In genomic region chr4:7780751-7781348, GRCh38 we compare ENCODE assay signal across 17 cellular contexts.
DNase-seq lines count a peak whose midpoint lies in the region; ATAC-seq and TF ChIP-seq lines count a peak whose summit lies in the region.
"Had no signal": no experiment of that assay in that cellular context is flagged by ENCODE, and none has a peak within 500 bp of the region (broad histone marks: within the 10 kb centered on the region; RNA-seq: fewer than 3 reads in every experiment).

No MANE protein-coding gene starts in this region.

- intact Hi-C loops in left ventricle myocardium inferior (cut with micrococcal nuclease): no loop called here
- intact Hi-C loops in left cardiac atrium (cut with DNase I): no loop called here
- intact Hi-C loops in uterus (cut with DNase I; ENCODE audit: low total_unique reads): no loop called here

- peak overlapping the region; percentile 76 for H3K27ac ChIP-seq in left ventricle myocardium inferior (replicated peaks)
- peak overlapping the region; percentile 57 to 66 for H3K27ac ChIP-seq in uterus
- H3K27ac ChIP-seq: body of pancreas had no signal

- no peaks in the 10 kb centered on the region for H3K9me3 Mint-ChIP-seq in activated naive CD8-positive, alpha-beta T cell treated with anti-CD3 and anti-CD28 coated beads, Interleukin-2, amount 50 U/mL, for 24 hours
- no peaks in the 10 kb centered on the region for H3K9me3 Mint-ChIP-seq in immature natural killer cell
- H3K9me3 Mint-ChIP-seq: activated B cell treated with CpG ODN at 0.5 μM for 24 hours, GM23338 had no signal

- TF ChIP-seq POLR2A in uterus (IDR thresholded peaks at IDR 0.05): no peak

- H3K36me3 ChIP-seq in left ventricle myocardium inferior: peaks cover 8% of the 10 kb centered on the region
- H3K36me3 ChIP-seq in uterus: no peaks in the 10 kb centered on the region
- H3K36me3 ChIP-seq: right lobe of liver had no signal

- H3K27ac Mint-ChIP-seq in activated naive CD8-positive, alpha-beta T cell treated with anti-CD3 and anti-CD28 coated beads, Interleukin-2, amount 50 U/mL, for 24 hours: peak overlapping the region; percentile 77
- peak overlapping the region in 3 of 6 donors; percentile 32 to 77 (median 41) for H3K27ac Mint-ChIP-seq in immature natural killer cell
- H3K27ac Mint-ChIP-seq: activated B cell treated with CpG ODN at 0.5 μM for 24 hours, GM23338 had no signal

- H3K4me3 ChIP-seq in left ventricle myocardium inferior: peak overlapping the region; percentile 8
- H3K4me3 ChIP-seq in uterus: no peak overlapping the region
- H3K4me3 ChIP-seq: body of pancreas, GM23338, MG63, right lobe of liver had no signal

- H3K27me3 Mint-ChIP-seq in activated naive CD8-positive, alpha-beta T cell treated with anti-CD3 and anti-CD28 coated beads, Interleukin-2, amount 50 U/mL, for 24 hours: no peaks in the 10 kb centered on the region
- H3K27me3 Mint-ChIP-seq in immature natural killer cell (ENCODE audit: low read depth in 3 of 3): peaks cover 0 to 4% (median 0%) of the 10 kb centered on the region in 3 donors

- H3K27me3 ChIP-seq in left ventricle myocardium inferior (ENCODE audit: low read depth) (no peaks in the 10 kb centered on the region), uterus (no peaks in the 10 kb centered on the region)
- H3K27me3 ChIP-seq: body of pancreas, MG63, right lobe of liver had no signal

- H3K9me3 ChIP-seq in left ventricle myocardium inferior (replicated peaks): no peaks in the 10 kb centered on the region
- H3K9me3 ChIP-seq in uterus: no peaks in the 10 kb centered on the region
- H3K9me3 ChIP-seq: body of pancreas, MG63, right lobe of liver had no signal

- H3K4me1 ChIP-seq in left ventricle myocardium inferior (peaks cover 43% of the 10 kb centered on the region), uterus (peaks cover 8 to 19% of the 10 kb centered on the region in 2 donors)
- H3K4me1 ChIP-seq: body of pancreas, right lobe of liver had no signal

- peaks cover 3% of the 10 kb centered on the region for H3K36me3 Mint-ChIP-seq in activated naive CD8-positive, alpha-beta T cell treated with anti-CD3 and anti-CD28 coated beads, Interleukin-2, amount 50 U/mL, for 24 hours (ENCODE audit: low read depth)
- peaks cover 3 to 8% (median 3%) of the 10 kb centered on the region in 3 donors for H3K36me3 Mint-ChIP-seq in immature natural killer cell

- TF ChIP-seq CTCF in left ventricle myocardium inferior (IDR thresholded peaks at IDR 0.05; ENCODE audit: borderline replicate concordance) (no peak), uterus (IDR thresholded peaks at IDR 0.05) (no peak)

- peaks cover 37% of the 10 kb centered on the region for H3K4me1 Mint-ChIP-seq in activated naive CD8-positive, alpha-beta T cell treated with anti-CD3 and anti-CD28 coated beads, Interleukin-2, amount 50 U/mL, for 24 hours
- H3K4me1 Mint-ChIP-seq in immature natural killer cell: peaks cover 23 to 27% of the 10 kb centered on the region in 2 donors
- H3K4me1 Mint-ChIP-seq: activated B cell treated with CpG ODN at 0.5 μM for 24 hours had no signal

- ATAC-seq in left cardiac atrium: no peak
- peak; percentile 50 for ATAC-seq in activated naive CD8-positive, alpha-beta T cell treated with anti-CD3 and anti-CD28 coated beads, Interleukin-2, amount 50 U/mL, for 24 hours
- ATAC-seq: body of pancreas, GM23338, PC-3 had no signal

- H3K4me3 Mint-ChIP-seq in activated naive CD8-positive, alpha-beta T cell treated with anti-CD3 and anti-CD28 coated beads, Interleukin-2, amount 50 U/mL, for 24 hours: no peak overlapping the region
- peak overlapping the region in 4 of 5 donors; percentile 13 to 57 (median 27) for H3K4me3 Mint-ChIP-seq in immature natural killer cell
- H3K4me3 Mint-ChIP-seq: activated B cell treated with CpG ODN at 0.5 μM for 24 hours, GM23338 had no signal

- no peak for DNase-seq in left ventricle myocardium inferior
- DNase-seq in left cardiac atrium: no peak
- DNase-seq in activated naive CD8-positive, alpha-beta T cell treated with anti-CD3 and anti-CD28 coated beads, Interleukin-2, amount 50 U/mL, for 24 hours: no peak
- no peak for DNase-seq in immature natural killer cell
- DNase-seq in uterus: no peak
- no peak for DNase-seq in amygdala (lab: John Stamatoyannopoulos, UW)
- DNase-seq in MV-4-11 (lab: John Stamatoyannopoulos, UW): no peak
- DNase-seq in NCI-H82 treated with DMSO at 0.1 percent for 48 hours (lab: John Stamatoyannopoulos, UW; ENCODE audit: unreplicated experiment): no peak
- DNase-seq: activated B cell treated with CpG ODN at 0.5 μM for 24 hours, body of pancreas, mesendoderm, MG63, NCI-H2029 treated with DMSO at 0.1 percent for 48 hours, NCI-H524 treated with DMSO at 0.1 percent for 48 hours, PC-3 had no signal
